ENCODE assay signal across 1 cellular context in genomic region chr15:90901799-90902655, GRCh38.
TF ChIP-seq lines count a peak whose summit lies in the region.

No MANE protein-coding gene starts in this region.

TF ChIP-seq in HepG2, 621 proteins besides CTCF, POLR2A, EP300 and RAD21 (continued from another document and continues in another):
- TF ChIP-seq ZNF691 (CRISPR knock-in tag; IDR thresholded peaks at IDR 0.05; ENCODE audit: borderline replicate concordance, low read depth) (peak; percentile 36; the same call in 1 of the 2 replicates), ZNF350 (CRISPR knock-in tag; IDR thresholded peaks at IDR 0.05; ENCODE audit: borderline replicate concordance, low read depth) (0 out of 2 replicates have a peak, but pooled peaks have one; percentile 32), SIN3B (IDR thresholded peaks at IDR 0.05; ENCODE audit: low read length) (no peak), THRA (CRISPR knock-in tag; IDR thresholded peaks at IDR 0.05; ENCODE audit: borderline replicate concordance) (peak; percentile 63; the same call in 1 of the 2 replicates), ATF2 (CRISPR knock-in tag; IDR thresholded peaks at IDR 0.05) (peak; percentile 63; the same call in 1 of the 2 replicates), ZNF878 (CRISPR knock-in tag; IDR thresholded peaks at IDR 0.05) (no peak), ZFY (CRISPR knock-in tag; IDR thresholded peaks at IDR 0.05) (peak; percentile 83; the same call in 1 of the 2 replicates), IRF9 (CRISPR knock-in tag; IDR thresholded peaks at IDR 0.05; ENCODE audit: borderline replicate concordance) (no peak; the same call in 1 of the 2 replicates), ZNF446 (CRISPR knock-in tag; IDR thresholded peaks at IDR 0.05) (no peak), MYNN (CRISPR knock-in tag; IDR thresholded peaks at IDR 0.05; ENCODE audit: low read depth) (0 out of 2 replicates have a peak, but pooled peaks have one; percentile 58), ZNF292 (CRISPR knock-in tag; IDR thresholded peaks at IDR 0.05; ENCODE audit: borderline replicate concordance, low read depth) (0 out of 2 replicates have a peak, but pooled peaks have one; percentile 38), KAT8 (CRISPR knock-in tag; IDR thresholded peaks at IDR 0.05) (peak; percentile 62), MIER2 (CRISPR knock-in tag; IDR thresholded peaks at IDR 0.05) (peak; percentile 47; the same call in 1 of the 2 replicates), ATF7 (IDR thresholded peaks at IDR 0.05) (no peak), ATF7 (CRISPR knock-in tag; IDR thresholded peaks at IDR 0.05) (no peak), ZNF724P (CRISPR knock-in tag; IDR thresholded peaks at IDR 0.05; ENCODE audit: borderline replicate concordance) (peak; percentile 40; the same call in 1 of the 2 replicates), SP4 (CRISPR knock-in tag; IDR thresholded peaks at IDR 0.05) (no peak), ZIK1 (CRISPR knock-in tag; IDR thresholded peaks at IDR 0.05; ENCODE audit: borderline replicate concordance, low read depth) (no peak), POLR2G (IDR thresholded peaks at IDR 0.05; ENCODE audit: low read depth, low read length) (peak; percentile 64; the same call in 1 of the 2 replicates), ZBTB26 (CRISPR knock-in tag; IDR thresholded peaks at IDR 0.05; ENCODE audit: borderline replicate concordance) (0 out of 2 replicates have a peak, but pooled peaks have one; percentile 34), ZBTB49 (CRISPR knock-in tag; IDR thresholded peaks at IDR 0.05; ENCODE audit: borderline replicate concordance) (peak; percentile 85; the same call in 1 of the 2 replicates), ARHGAP35 (CRISPR knock-in tag; IDR thresholded peaks at IDR 0.05; ENCODE audit: borderline replicate concordance) (peak; percentile 83; the same call in 1 of the 2 replicates), ZZZ3 (CRISPR knock-in tag; IDR thresholded peaks at IDR 0.05; ENCODE audit: borderline replicate concordance) (no peak), ESRRA (CRISPR knock-in tag; IDR thresholded peaks at IDR 0.05; ENCODE audit: low read depth) (no peak), ZNF451 (CRISPR knock-in tag; IDR thresholded peaks at IDR 0.05) (no peak; the same call in 1 of the 2 replicates), RFXANK (CRISPR knock-in tag; IDR thresholded peaks at IDR 0.05) (no peak), ARNTL (CRISPR knock-in tag; IDR thresholded peaks at IDR 0.05) (no peak), ZSCAN12 (CRISPR knock-in tag; IDR thresholded peaks at IDR 0.05) (no peak), IRF2 (CRISPR knock-in tag; IDR thresholded peaks at IDR 0.05) (peak; percentile 67; the same call in 1 of the 2 replicates), SKI (IDR thresholded peaks at IDR 0.05; ENCODE audit: partially characterized antibody) (no peak)
- TF ChIP-seq, protein P1, sequence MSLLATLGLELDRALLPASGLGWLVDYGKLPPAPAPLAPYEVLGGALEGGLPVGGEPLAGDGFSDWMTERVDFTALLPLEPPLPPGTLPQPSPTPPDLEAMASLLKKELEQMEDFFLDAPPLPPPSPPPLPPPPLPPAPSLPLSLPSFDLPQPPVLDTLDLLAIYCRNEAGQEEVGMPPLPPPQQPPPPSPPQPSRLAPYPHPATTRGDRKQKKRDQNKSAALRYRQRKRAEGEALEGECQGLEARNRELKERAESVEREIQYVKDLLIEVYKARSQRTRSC (CRISPR knock-in tag; IDR thresholded peaks at IDR 0.05; ENCODE audit: low read depth), result no peak
- TF ChIP-seq, protein P2, sequence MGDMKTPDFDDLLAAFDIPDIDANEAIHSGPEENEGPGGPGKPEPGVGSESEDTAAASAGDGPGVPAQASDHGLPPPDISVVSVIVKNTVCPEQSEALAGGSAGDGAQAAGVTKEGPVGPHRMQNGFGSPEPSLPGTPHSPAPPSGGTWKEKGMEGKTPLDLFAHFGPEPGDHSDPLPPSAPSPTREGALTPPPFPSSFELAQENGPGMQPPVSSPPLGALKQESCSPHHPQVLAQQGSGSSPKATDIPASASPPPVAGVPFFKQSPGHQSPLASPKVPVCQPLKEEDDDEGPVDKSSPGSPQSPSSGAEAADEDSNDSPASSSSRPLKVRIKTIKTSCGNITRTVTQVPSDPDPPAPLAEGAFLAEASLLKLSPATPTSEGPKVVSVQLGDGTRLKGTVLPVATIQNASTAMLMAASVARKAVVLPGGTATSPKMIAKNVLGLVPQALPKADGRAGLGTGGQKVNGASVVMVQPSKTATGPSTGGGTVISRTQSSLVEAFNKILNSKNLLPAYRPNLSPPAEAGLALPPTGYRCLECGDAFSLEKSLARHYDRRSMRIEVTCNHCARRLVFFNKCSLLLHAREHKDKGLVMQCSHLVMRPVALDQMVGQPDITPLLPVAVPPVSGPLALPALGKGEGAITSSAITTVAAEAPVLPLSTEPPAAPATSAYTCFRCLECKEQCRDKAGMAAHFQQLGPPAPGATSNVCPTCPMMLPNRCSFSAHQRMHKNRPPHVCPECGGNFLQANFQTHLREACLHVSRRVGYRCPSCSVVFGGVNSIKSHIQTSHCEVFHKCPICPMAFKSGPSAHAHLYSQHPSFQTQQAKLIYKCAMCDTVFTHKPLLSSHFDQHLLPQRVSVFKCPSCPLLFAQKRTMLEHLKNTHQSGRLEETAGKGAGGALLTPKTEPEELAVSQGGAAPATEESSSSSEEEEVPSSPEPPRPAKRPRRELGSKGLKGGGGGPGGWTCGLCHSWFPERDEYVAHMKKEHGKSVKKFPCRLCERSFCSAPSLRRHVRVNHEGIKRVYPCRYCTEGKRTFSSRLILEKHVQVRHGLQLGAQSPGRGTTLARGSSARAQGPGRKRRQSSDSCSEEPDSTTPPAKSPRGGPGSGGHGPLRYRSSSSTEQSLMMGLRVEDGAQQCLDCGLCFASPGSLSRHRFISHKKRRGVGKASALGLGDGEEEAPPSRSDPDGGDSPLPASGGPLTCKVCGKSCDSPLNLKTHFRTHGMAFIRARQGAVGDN (CRISPR knock-in tag; IDR thresholded peaks at IDR 0.05), result peak; percentile 76
- TF ChIP-seq, protein P3, sequence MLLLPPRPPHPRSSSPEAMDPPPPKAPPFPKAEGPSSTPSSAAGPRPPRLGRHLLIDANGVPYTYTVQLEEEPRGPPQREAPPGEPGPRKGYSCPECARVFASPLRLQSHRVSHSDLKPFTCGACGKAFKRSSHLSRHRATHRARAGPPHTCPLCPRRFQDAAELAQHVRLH (CRISPR knock-in tag; IDR thresholded peaks at IDR 0.05; ENCODE audit: borderline replicate concordance, low read depth), result peak; percentile 88; the same call in 1 of the 2 replicates
- TF ChIP-seq, protein P4, sequence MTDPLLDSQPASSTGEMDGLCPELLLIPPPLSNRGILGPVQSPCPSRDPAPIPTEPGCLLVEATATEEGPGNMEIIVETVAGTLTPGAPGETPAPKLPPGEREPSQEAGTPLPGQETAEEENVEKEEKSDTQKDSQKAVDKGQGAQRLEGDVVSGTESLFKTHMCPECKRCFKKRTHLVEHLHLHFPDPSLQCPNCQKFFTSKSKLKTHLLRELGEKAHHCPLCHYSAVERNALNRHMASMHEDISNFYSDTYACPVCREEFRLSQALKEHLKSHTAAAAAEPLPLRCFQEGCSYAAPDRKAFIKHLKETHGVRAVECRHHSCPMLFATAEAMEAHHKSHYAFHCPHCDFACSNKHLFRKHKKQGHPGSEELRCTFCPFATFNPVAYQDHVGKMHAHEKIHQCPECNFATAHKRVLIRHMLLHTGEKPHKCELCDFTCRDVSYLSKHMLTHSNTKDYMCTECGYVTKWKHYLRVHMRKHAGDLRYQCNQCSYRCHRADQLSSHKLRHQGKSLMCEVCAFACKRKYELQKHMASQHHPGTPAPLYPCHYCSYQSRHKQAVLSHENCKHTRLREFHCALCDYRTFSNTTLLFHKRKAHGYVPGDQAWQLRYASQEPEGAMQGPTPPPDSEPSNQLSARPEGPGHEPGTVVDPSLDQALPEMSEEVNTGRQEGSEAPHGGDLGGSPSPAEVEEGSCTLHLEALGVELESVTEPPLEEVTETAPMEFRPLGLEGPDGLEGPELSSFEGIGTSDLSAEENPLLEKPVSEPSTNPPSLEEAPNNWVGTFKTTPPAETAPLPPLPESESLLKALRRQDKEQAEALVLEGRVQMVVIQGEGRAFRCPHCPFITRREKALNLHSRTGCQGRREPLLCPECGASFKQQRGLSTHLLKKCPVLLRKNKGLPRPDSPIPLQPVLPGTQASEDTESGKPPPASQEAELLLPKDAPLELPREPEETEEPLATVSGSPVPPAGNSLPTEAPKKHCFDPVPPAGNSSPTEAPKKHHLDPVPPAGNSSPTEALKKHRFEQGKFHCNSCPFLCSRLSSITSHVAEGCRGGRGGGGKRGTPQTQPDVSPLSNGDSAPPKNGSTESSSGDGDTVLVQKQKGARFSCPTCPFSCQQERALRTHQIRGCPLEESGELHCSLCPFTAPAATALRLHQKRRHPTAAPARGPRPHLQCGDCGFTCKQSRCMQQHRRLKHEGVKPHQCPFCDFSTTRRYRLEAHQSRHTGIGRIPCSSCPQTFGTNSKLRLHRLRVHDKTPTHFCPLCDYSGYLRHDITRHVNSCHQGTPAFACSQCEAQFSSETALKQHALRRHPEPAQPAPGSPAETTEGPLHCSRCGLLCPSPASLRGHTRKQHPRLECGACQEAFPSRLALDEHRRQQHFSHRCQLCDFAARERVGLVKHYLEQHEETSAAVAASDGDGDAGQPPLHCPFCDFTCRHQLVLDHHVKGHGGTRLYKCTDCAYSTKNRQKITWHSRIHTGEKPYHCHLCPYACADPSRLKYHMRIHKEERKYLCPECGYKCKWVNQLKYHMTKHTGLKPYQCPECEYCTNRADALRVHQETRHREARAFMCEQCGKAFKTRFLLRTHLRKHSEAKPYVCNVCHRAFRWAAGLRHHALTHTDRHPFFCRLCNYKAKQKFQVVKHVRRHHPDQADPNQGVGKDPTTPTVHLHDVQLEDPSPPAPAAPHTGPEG (CRISPR knock-in tag; IDR thresholded peaks at IDR 0.05), result peak; percentile 83
- TF ChIP-seq, protein P5, sequence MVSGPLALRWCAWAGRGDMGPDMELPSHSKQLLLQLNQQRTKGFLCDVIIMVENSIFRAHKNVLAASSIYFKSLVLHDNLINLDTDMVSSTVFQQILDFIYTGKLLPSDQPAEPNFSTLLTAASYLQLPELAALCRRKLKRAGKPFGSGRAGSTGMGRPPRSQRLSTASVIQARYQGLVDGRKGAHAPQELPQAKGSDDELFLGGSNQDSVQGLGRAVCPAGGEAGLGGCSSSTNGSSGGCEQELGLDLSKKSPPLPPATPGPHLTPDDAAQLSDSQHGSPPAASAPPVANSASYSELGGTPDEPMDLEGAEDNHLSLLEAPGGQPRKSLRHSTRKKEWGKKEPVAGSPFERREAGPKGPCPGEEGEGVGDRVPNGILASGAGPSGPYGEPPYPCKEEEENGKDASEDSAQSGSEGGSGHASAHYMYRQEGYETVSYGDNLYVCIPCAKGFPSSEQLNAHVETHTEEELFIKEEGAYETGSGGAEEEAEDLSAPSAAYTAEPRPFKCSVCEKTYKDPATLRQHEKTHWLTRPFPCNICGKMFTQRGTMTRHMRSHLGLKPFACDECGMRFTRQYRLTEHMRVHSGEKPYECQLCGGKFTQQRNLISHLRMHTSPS (CRISPR knock-in tag; IDR thresholded peaks at IDR 0.05; ENCODE audit: low read depth), result peak; percentile 32; the same call in 1 of the 2 replicates
